ENCODE assay signal across 1 cellular context in the genomic region with DNA sequence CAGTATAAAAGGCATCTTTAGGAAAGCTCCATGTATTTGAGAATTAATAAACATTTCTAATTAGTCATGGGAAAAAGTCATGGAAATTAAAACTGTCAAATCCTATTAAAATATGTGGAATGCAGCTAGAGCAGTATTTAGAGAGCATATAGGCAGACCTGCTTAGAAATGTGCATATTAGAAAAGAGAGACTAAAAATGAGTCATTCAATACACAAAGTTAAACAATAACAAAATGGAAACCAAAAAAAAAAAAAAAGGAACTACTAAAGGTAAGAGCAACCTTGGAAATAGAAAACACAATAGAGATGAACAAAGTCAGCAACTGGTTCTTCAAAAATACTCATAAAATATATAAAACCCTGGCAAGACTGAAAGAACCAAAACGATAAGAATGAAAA.
TF ChIP-seq lines count a peak whose summit lies in the region.

No MANE protein-coding gene starts in this region.

TF ChIP-seq in GM12878, 131 proteins besides CTCF, POLR2A, EP300 and RAD21 (continued from another document):
- TF ChIP-seq, protein P1, sequence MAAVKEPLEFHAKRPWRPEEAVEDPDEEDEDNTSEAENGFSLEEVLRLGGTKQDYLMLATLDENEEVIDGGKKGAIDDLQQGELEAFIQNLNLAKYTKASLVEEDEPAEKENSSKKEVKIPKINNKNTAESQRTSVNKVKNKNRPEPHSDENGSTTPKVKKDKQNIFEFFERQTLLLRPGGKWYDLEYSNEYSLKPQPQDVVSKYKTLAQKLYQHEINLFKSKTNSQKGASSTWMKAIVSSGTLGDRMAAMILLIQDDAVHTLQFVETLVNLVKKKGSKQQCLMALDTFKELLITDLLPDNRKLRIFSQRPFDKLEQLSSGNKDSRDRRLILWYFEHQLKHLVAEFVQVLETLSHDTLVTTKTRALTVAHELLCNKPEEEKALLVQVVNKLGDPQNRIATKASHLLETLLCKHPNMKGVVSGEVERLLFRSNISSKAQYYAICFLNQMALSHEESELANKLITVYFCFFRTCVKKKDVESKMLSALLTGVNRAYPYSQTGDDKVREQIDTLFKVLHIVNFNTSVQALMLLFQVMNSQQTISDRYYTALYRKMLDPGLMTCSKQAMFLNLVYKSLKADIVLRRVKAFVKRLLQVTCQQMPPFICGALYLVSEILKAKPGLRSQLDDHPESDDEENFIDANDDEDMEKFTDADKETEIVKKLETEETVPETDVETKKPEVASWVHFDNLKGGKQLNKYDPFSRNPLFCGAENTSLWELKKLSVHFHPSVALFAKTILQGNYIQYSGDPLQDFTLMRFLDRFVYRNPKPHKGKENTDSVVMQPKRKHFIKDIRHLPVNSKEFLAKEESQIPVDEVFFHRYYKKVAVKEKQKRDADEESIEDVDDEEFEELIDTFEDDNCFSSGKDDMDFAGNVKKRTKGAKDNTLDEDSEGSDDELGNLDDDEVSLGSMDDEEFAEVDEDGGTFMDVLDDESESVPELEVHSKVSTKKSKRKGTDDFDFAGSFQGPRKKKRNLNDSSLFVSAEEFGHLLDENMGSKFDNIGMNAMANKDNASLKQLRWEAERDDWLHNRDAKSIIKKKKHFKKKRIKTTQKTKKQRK (IDR thresholded peaks at IDR 0.05; ENCODE audit: low read depth, low read length), result no peak
- no peak for TF ChIP-seq ZNF384 (IDR thresholded peaks at IDR 0.05; ENCODE audit: borderline replicate concordance, low read depth, low read length)
- no peak for TF ChIP-seq CBX3 (IDR thresholded peaks at IDR 0.05; ENCODE audit: borderline replicate concordance, low read depth)
- TF ChIP-seq TCF7 (IDR thresholded peaks at IDR 0.05; ENCODE audit: borderline replicate concordance), result no peak
- no peak for TF ChIP-seq MTA2 (IDR thresholded peaks at IDR 0.05; ENCODE audit: low read depth)
- TF ChIP-seq FOS (IDR thresholded peaks at IDR 0.05; ENCODE audit: borderline replicate concordance, extremely low read depth, insufficient read length), result no peak
- no peak for TF ChIP-seq PAX8 (IDR thresholded peaks at IDR 0.05)
- TF ChIP-seq NFYA (IDR thresholded peaks at IDR 0.05; ENCODE audit: borderline replicate concordance, low read depth, low read length), result no peak
- TF ChIP-seq, protein P2, sequence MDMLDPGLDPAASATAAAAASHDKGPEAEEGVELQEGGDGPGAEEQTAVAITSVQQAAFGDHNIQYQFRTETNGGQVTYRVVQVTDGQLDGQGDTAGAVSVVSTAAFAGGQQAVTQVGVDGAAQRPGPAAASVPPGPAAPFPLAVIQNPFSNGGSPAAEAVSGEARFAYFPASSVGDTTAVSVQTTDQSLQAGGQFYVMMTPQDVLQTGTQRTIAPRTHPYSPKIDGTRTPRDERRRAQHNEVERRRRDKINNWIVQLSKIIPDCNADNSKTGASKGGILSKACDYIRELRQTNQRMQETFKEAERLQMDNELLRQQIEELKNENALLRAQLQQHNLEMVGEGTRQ (IDR thresholded peaks at IDR 0.05; ENCODE audit: borderline replicate concordance, low read depth, low read length), result no peak
